21 cellular contexts compared by ENCODE assay signal in the genomic region with DNA sequence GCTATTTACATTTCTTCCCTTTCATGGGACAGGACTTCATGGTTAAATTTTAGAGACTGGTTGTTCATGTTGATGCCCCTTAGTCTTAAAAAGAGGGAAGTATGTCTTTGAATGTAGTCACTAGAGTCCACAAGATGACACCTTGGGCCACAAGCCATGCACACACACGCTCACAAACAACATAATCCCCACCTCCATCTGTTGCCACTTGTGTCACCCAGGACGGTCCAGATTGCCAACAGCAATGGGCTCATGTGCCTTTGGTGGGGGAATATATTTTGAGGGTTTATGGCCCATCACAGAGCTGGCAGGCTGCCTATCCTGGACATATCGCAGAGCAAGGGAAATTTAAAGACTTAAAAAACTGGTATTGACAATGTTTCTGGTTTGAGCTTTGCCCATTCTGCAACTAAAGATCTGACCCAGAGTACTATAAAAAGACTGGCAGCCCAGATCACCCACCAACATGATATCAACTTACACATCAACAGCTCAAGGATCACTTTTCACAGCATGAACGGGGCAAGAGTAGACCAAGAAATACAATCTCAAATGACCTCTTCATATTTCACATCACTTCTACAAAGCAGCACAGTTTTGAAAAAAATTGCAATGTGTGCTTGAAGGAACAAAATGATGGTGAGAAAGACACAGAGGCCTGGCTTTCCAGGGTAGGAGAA.
"Had no signal": no experiment of that assay in that cellular context is flagged by ENCODE, and none has a peak within 500 bp of the region (broad histone marks: within the 10 kb centered on the region; RNA-seq: fewer than 3 reads in every experiment).

No MANE protein-coding gene starts in this region.

- ATAC-seq: activated T-cell treated with anti-CD3 and anti-CD28 coated beads, Interleukin-2, amount 50 U/mL, for 72 hours; heart right ventricle had no signal

- H3K9me3 ChIP-seq: adrenal gland, breast epithelium, esophagus muscularis mucosa, heart right ventricle, left ventricle myocardium inferior, right atrium auricular region, tibial nerve, uterus had no signal

- H3K27me3 ChIP-seq: adrenal gland, breast epithelium, esophagus muscularis mucosa, right atrium auricular region, tibial nerve, uterus had no signal

- DNase-seq: activated CD4-positive, alpha-beta T cell treated with anti-CD3 and anti-CD28 coated beads for 1 hour; activated CD4-positive, alpha-beta T cell treated with anti-CD3 and anti-CD28 coated beads, Interleukin-2, amount 50 U/mL, for 4 hours; activated effector memory CD4-positive, alpha-beta T cell treated with anti-CD3 and anti-CD28 coated beads, Interleukin-2, amount 50 U/mL, for 16 hours; activated T-cell treated with anti-CD3 and anti-CD28 coated beads, Interleukin-2, amount 50 U/mL, for 72 hours; adrenal gland; cerebellar nuclear complex; effector CD4-positive, alpha-beta T cell; heart right ventricle; kidney glomerular epithelial cell; left ventricle myocardium inferior; mammary epithelial cell; midbrain; nephron progenitor cell; occipital lobe; T1000; uterus had no signal

- H3K4me3 ChIP-seq: adrenal gland, breast epithelium, esophagus muscularis mucosa, heart right ventricle, left ventricle myocardium inferior, right atrium auricular region, tibial nerve, uterus had no signal

- H3K27ac ChIP-seq: adrenal gland, breast epithelium, esophagus muscularis mucosa, heart right ventricle, left ventricle myocardium inferior, right atrium auricular region, tibial nerve, uterus, VCaP had no signal

- H3K4me1 ChIP-seq: right atrium auricular region, uterus had no signal

- H3K36me3 ChIP-seq: adrenal gland, breast epithelium, esophagus muscularis mucosa, heart right ventricle, left ventricle myocardium inferior, right atrium auricular region, tibial nerve, uterus had no signal
